ENCODE assay signal across 7 cellular contexts in the genomic region with DNA sequence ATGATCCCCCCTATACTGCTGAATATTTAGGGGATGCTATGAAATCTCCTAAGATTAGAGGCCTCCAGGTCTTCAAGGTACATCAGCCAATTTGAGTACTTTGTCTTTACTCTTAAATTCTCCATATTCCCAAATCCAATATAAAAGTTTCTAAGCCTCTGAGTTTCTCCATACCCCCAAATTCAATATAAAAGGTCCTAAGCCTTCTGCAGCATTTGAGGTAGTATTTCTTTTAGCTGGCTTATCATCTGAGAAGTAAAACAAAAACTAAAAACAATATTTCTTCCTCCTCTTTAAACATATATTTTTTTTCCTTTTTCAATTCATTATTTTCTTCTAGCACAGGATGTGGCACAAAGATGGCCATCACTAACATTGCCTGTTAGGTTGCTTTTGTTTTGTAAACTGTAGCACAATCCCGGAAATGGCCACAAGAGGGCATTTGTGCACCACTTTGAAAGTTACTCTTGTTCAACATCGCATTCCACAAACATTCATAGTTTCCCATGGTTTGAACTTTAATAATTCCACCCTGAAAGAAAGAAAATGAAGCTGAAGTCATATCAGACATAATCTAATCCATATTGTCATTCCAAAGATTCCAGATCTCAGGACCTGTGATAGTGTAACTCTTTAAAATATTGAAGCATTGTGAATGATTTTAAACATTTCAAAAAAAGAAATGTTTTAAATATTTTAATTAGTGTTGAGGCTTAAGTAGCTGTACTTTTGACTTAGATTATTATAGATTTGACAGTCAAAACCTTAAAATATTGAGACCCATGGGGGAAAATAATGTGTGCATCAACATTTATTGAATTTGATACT. TPM values are rescaled to one million over a fixed set of nuclear protein-coding genes. Genes with fewer than 3 reads are reported as not detected.
DNase-seq lines count a peak whose midpoint lies in the region; ATAC-seq, FAIRE-seq and TF ChIP-seq lines count a peak whose summit lies in the region.

No MANE protein-coding gene starts in this region.

- no peak overlapping the region for H3K9ac ChIP-seq in GM12878 (ENCODE audit: control insufficient read depth, insufficient read depth, low read length)

- ATAC-seq in GM19397 (IDR thresholded peaks at IDR 0.05; ENCODE audit: unreplicated experiment) (peak; percentile 89), HG03469 (IDR thresholded peaks at IDR 0.05; ENCODE audit: unreplicated experiment) (peak; percentile 93), GM12878 (peak; percentile 80)

- no peaks in the 10 kb centered on the region for H3K9me3 ChIP-seq in GM12878 (replicated peaks; ENCODE audit: control insufficient read depth, insufficient read depth, low read length)

- no peak overlapping the region for H3K27ac Mint-ChIP-seq in immature natural killer cell

- POLR2A ChIA-PET in RWPE1 (lab: Yijun Ruan, JAX; ENCODE audit: low non-redundant PET): no interaction called here
- POLR2A ChIA-PET in GM12878 (lab: Charles Lee): no interaction called here

- DNase-seq in ELR (ENCODE audit: low read depth) (peak; percentile 59), RWPE1 (ENCODE audit: low spot score) (peak; percentile 53), GM12878 (ENCODE audit: low read depth, low spot score) (no peak), immature natural killer cell (peak; percentile 6 to 37 (median 19))
- peak; percentile 1 to 25 for DNase-seq in stimulated activated CD4-positive, alpha-beta T cell treated with anti-CD3 and anti-CD28 coated beads, Interleukin-15, amount 100 ng/mL, for 48 hours (ENCODE audit: low read depth in 2 of 2)

- no TSS peak for BruUV-seq in GM12878 (replicated peaks; lab: Mats Ljungman, UMichigan)

- H3K9me3 Mint-ChIP-seq in immature natural killer cell: no peaks in the 10 kb centered on the region

- SMC1A ChIA-PET in GM12878 (lab: Charles Lee; ENCODE audit: uncharacterized antibody, unreplicated experiment): interaction anchor here (0.7 to 2.3 kb wide), 4 partner anchors 9 to 873 kb away, joined by 3 to 9 read pairs (median 3); partner anchors contain the start of gene SCGB3A2

- intact Hi-C loops in GM12878 (cut with micrococcal nuclease; ENCODE audit: unreplicated experiment): no loop called here

- peak; percentile 97 for TF ChIP-seq CTCF in RWPE1 (conservative IDR thresholded peaks at IDR 0.05; ENCODE audit: low read depth)
- TF ChIP-seq CTCF in GM12878 (IDR thresholded peaks at IDR 0.05 in 2 of 3, conservative IDR thresholded peaks at IDR 0.05 in 1 of 3; ENCODE audit: control insufficient read depth in 2 of 3, extremely low read depth in 1 of 3, insufficient read depth in 1 of 3, low read depth in 3 of 3, low read length in 3 of 3): peak; percentile 77 to 87 (median 82)

- WGBS in GM12878 (ENCODE audit: insufficient coverage, insufficient replicate concordance, low lambda C conversion rate, missing lambda C conversion rate): 0% methylated on average over 2 of the region's 2 CpGs

- H3K36me3 Mint-ChIP-seq in immature natural killer cell: no peaks in the 10 kb centered on the region

- no peaks in the 10 kb centered on the region for H3K4me1 ChIP-seq in GM12878 (ENCODE audit: control insufficient read depth, insufficient read depth, low read length)

- H3K27me3 Mint-ChIP-seq in immature natural killer cell (ENCODE audit: low read depth in 3 of 3): peaks cover 4 to 6% (median 5%) of the 10 kb centered on the region in 3 donors

- FAIRE-seq in GM12878 (lab: Jason Lieb, UNC): no peak

- in situ Hi-C loops in GM12878 (cut with MboI): no loop called here

- H2AFZ ChIP-seq in GM12878 (ENCODE audit: control insufficient read depth, low read depth, low read length): no peak overlapping the region

- H3K27me3 ChIP-seq in GM12878 (replicated peaks in 1 of 2; ENCODE audit: control insufficient read depth in 2 of 2, insufficient read depth in 2 of 2, low read length in 1 of 2): no peaks in the 10 kb centered on the region; a peak in 2 of 4 replicates

- no peaks in the 10 kb centered on the region for H3K79me2 ChIP-seq in GM12878 (ENCODE audit: control insufficient read depth, insufficient read depth, low read length)

- no peak overlapping the region for H3K4me3 Mint-ChIP-seq in immature natural killer cell

- RAD21 ChIA-PET in GM12878 (lab: Charles Lee; ENCODE audit: unreplicated experiment): no interaction called here

- H3K27ac ChIP-seq in RWPE1: no peak overlapping the region
- no peak overlapping the region for H3K27ac ChIP-seq in GM12878 (ENCODE audit: control insufficient read depth, insufficient read depth)

- CTCF ChIA-PET in RWPE1 (lab: Yijun Ruan, JAX): interaction anchor here (0.5 to 2.0 kb wide), 25 partner anchors 11 to 1034 kb away, joined by 3 to 13 read pairs (median 3); no protein-coding TSS in a partner anchor
- CTCF ChIA-PET in GM12878 (lab: Yijun Ruan, JAX): interaction anchor here (0.7 to 2.4 kb wide), 10 partner anchors 9 to 874 kb away, joined by 3 to 9 read pairs (median 4); no protein-coding TSS in a partner anchor

- no peak overlapping the region for H3K4me3 ChIP-seq in GM12878

- TF ChIP-seq RAD21 in GM12878 (IDR thresholded peaks at IDR 0.05; ENCODE audit: insufficient read depth, low read depth, low read length): peak; percentile 54

- H4K20me1 ChIP-seq in GM12878 (ENCODE audit: control insufficient read depth, insufficient read depth): no peaks in the 10 kb centered on the region

- no peak overlapping the region for H3K4me2 ChIP-seq in GM12878 (ENCODE audit: control insufficient read depth, insufficient read depth)

- no peaks in the 10 kb centered on the region for H3K36me3 ChIP-seq in GM12878 (ENCODE audit: control insufficient read depth in 2 of 2, insufficient read depth in 2 of 2, low read length in 1 of 2)

- no peak for TF ChIP-seq POLR2A in GM12878 (IDR thresholded peaks at IDR 0.05; ENCODE audit: low read depth, low read length)

- H3K4me1 Mint-ChIP-seq in immature natural killer cell: peaks cover 2 to 6% of the 10 kb centered on the region in 2 donors

- no peak for TF ChIP-seq EP300 in GM12878 (IDR thresholded peaks at IDR 0.05; ENCODE audit: borderline replicate concordance in 1 of 2, control insufficient read depth in 1 of 2, low read depth in 2 of 2, low read length in 2 of 2)

TF ChIP-seq in GM12878, 131 proteins besides CTCF, POLR2A, EP300 and RAD21 (continues in another document):
- no peak for TF ChIP-seq ZNF274 (IDR thresholded peaks at IDR 0.05; ENCODE audit: insufficient read depth, insufficient read length)
- 0 out of 2 replicates have a peak, but pooled peaks have one; percentile 15 for TF ChIP-seq YY1 (IDR thresholded peaks at IDR 0.05; ENCODE audit: low read depth, low read length)

RNA-seq across cellular contexts. Expression of gene SCGB3A2, which starts 21.0 kb away (rescaled TPM):
- not detected in 2 replicates for total RNA-seq in GM12878 (2013; cell fraction: nucleolus; rRNA removed)
- not detected in 2 replicates for total RNA-seq in GM12878 (2014; rRNA removed)
- not detected in 2 replicates for total RNA-seq in GM12878 (2014; rRNA removed; fragmentation: Illumina TruSeq; extraction: Trizol)
- total RNA-seq in GM12878 (2021): not detected in 2 replicates
- not detected for polyA plus RNA-seq in GM12878 (2011; ENCODE audit: low read depth)
- polyA plus RNA-seq in GM12878 (2011; rRNA removed): not detected in 2 replicates
- not detected in 2 replicates for polyA plus RNA-seq in GM12878 (2011; cell fraction: cytosol; rRNA removed)
- not detected in 2 replicates for polyA plus RNA-seq in GM12878 (2011; cell fraction: nucleus; rRNA removed)
- polyA plus RNA-seq in GM12878 (2012): not detected in 2 replicates
- not detected in 2 replicates for polyA plus RNA-seq in GM12878 (2014; fragmentation: Illumina TruSeq; extraction: Trizol)
- not detected for polyA plus RNA-seq in GM12878 (2014; fragmentation: Nextera tagmentation; extraction: Ambion mirVana)
- not detected in 2 replicates for polyA plus RNA-seq in GM12878 (2014; rRNA removed)
- polyA plus RNA-seq in GM12878 (2016; fragmentation: Nextera tagmentation; extraction: Ambion mirVana): under 1 TPM in 1 of 2 experiments, not detected in 1; 0.24 TPM
- not detected in 2 replicates for polyA minus RNA-seq in GM12878 (2011; rRNA and poly(A)+ RNA removed)
- not detected in 2 replicates for polyA minus RNA-seq in GM12878 (2011; cell fraction: cytosol; rRNA and poly(A)+ RNA removed)
- not detected in 2 replicates for polyA minus RNA-seq in GM12878 (2011; cell fraction: nucleus; rRNA and poly(A)+ RNA removed)
- not detected for polyA plus RNA-seq in immature natural killer cell

RNA-seq across cellular contexts. Expression of gene SPINK1, which starts 26.0 kb away (rescaled TPM):
- total RNA-seq in GM12878 (2013; cell fraction: nucleolus; rRNA removed): not detected in 2 replicates
- total RNA-seq in GM12878 (2014; rRNA removed) (not detected in 2 replicates), GM12878 (2014; rRNA removed; fragmentation: Illumina TruSeq; extraction: Trizol) (not detected in 2 replicates), GM12878 (2021) (2.8 and 3.6 TPM in 2 replicates)
- not detected for polyA plus RNA-seq in GM12878 (2011; ENCODE audit: low read depth)
- polyA plus RNA-seq in GM12878 (2011; rRNA removed) (not detected in 2 replicates), GM12878 (2014; fragmentation: Illumina TruSeq; extraction: Trizol) (1.2 TPM in 1 of 2 replicates, not detected in the other), GM12878 (2014; fragmentation: Nextera tagmentation; extraction: Ambion mirVana) (not detected), GM12878 (2014; rRNA removed) (not detected in 2 replicates), GM12878 (2016; fragmentation: Nextera tagmentation; extraction: Ambion mirVana) (not detected), immature natural killer cell (not detected)
- not detected in 2 replicates for polyA plus RNA-seq in GM12878 (2011; cell fraction: cytosol; rRNA removed)
- not detected in 2 replicates for polyA plus RNA-seq in GM12878 (2011; cell fraction: nucleus; rRNA removed)
- not detected in 2 replicates for polyA plus RNA-seq in GM12878 (2012)
- not detected in 2 replicates for polyA minus RNA-seq in GM12878 (2011; rRNA and poly(A)+ RNA removed)
- not detected in 2 replicates for polyA minus RNA-seq in GM12878 (2011; cell fraction: cytosol; rRNA and poly(A)+ RNA removed)
- polyA minus RNA-seq in GM12878 (2011; cell fraction: nucleus; rRNA and poly(A)+ RNA removed): not detected in 2 replicates

RNA-seq across cellular contexts. Expression of gene C5orf46, which starts 48.8 kb away (rescaled TPM):
- total RNA-seq in GM12878 (2013; cell fraction: nucleolus; rRNA removed): not detected in 2 replicates
- total RNA-seq in GM12878 (2014; rRNA removed) (not detected in 2 replicates), GM12878 (2014; rRNA removed; fragmentation: Illumina TruSeq; extraction: Trizol) (not detected in 2 replicates), GM12878 (2021) (not detected in 2 replicates)
- not detected for polyA plus RNA-seq in GM12878 (2011; ENCODE audit: low read depth)
- polyA plus RNA-seq in GM12878 (2011; rRNA removed) (not detected in 2 replicates), GM12878 (2014; fragmentation: Illumina TruSeq; extraction: Trizol) (not detected in 2 replicates), GM12878 (2014; fragmentation: Nextera tagmentation; extraction: Ambion mirVana) (not detected), GM12878 (2014; rRNA removed) (not detected in 2 replicates), GM12878 (2016; fragmentation: Nextera tagmentation; extraction: Ambion mirVana) (not detected), immature natural killer cell (not detected)
- polyA plus RNA-seq in GM12878 (2011; cell fraction: cytosol; rRNA removed): not detected in 2 replicates
- not detected in 2 replicates for polyA plus RNA-seq in GM12878 (2011; cell fraction: nucleus; rRNA removed)
- polyA plus RNA-seq in GM12878 (2012): not detected in 2 replicates
- not detected in 2 replicates for polyA minus RNA-seq in GM12878 (2011; rRNA and poly(A)+ RNA removed)
- polyA minus RNA-seq in GM12878 (2011; cell fraction: cytosol; rRNA and poly(A)+ RNA removed): not detected in 2 replicates
- not detected in 2 replicates for polyA minus RNA-seq in GM12878 (2011; cell fraction: nucleus; rRNA and poly(A)+ RNA removed)
